19 cellular contexts compared by ENCODE assay signal in the genomic region with DNA sequence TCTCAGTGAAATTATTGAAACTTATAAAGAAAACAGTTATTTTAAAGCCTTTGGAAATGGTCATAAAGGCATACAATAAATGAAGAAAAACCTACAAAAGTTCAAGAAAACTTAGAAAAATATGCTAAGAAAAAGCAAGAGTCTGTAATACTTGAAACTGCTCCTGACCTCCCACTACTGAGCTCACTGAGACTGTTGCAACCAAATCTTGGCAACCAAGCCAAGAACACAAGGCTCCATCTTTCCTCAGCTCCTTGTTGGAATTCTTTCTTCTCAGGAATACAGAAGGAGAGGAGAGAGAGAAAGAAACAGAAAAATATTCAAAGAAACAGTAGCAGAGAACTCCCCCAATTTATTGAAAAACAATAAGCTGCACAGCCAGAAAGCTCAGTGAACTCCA.
"Had no signal": no experiment of that assay in that cellular context is flagged by ENCODE, and none has a peak within 500 bp of the region (broad histone marks: within the 10 kb centered on the region; RNA-seq: fewer than 3 reads in every experiment).

No MANE protein-coding gene starts in this region.

- DNase-seq: activated CD4-positive, alpha-beta T cell treated with anti-CD3 and anti-CD28 coated beads, Interleukin-2, amount 50 U/mL, for 1 hour; activated CD4-positive, CD25-positive, alpha-beta regulatory T cell treated with anti-CD3 and anti-CD28 coated beads, Interleukin-2, amount 50 U/mL, for 72 hours; activated CD8-positive, alpha-beta memory T cell treated with anti-CD3 and anti-CD28 coated beads, Interleukin-2, amount 50 U/mL, for 4 hours; activated naive CD4-positive, alpha-beta T cell treated with anti-CD3 and anti-CD28 coated beads, Interleukin-2, amount 10 ng/mL, durations not matched to agents 7 days and 5 days; activated naive CD8-positive, alpha-beta T cell treated with anti-CD3 and anti-CD28 coated beads, Interleukin-2, amount 50 U/mL, for 24 hours; activated T-cell treated with anti-CD3 and anti-CD28 coated beads, Interleukin-2, amount 50 U/mL, for 4 hours; caudate nucleus; dorsolateral prefrontal cortex; hypothalamus; left lung; mammary epithelial cell; occipital lobe; retina; spleen; stimulated activated naive B cell treated with anti-CD40 and anti-IgM and Interleukin-4, amounts not matched to agents 10 μg/mL and 1 μg/mL and 100 μg/mL, for 72 hours; thyroid gland had no signal

- H3K36me3 Mint-ChIP-seq: activated naive CD4-positive, alpha-beta T cell treated with anti-CD3 and anti-CD28 coated beads, Interleukin-2, amount 10 ng/mL, durations not matched to agents 7 days and 5 days had no signal

- H3K27ac Mint-ChIP-seq: activated naive CD4-positive, alpha-beta T cell treated with anti-CD3 and anti-CD28 coated beads, Interleukin-2, amount 10 ng/mL, durations not matched to agents 7 days and 5 days; activated naive CD8-positive, alpha-beta T cell treated with anti-CD3 and anti-CD28 coated beads, Interleukin-2, amount 50 U/mL, for 24 hours; stimulated activated naive B cell treated with anti-CD40 and anti-IgM and Interleukin-4, amounts not matched to agents 10 μg/mL and 1 μg/mL and 100 μg/mL, for 72 hours; T-helper 1 cell treated with Interleukin-12 subunit alpha and Interleukin-12 subunit beta and Interleukin-4 antibody, amounts not matched to agents 30 μg/mL and 1 μg/mL, for 36 hours had no signal

- H3K27me3 ChIP-seq: dorsolateral prefrontal cortex, left lung, spleen, thyroid gland had no signal

- H3K4me1 Mint-ChIP-seq: activated naive CD4-positive, alpha-beta T cell treated with anti-CD3 and anti-CD28 coated beads, Interleukin-2, amount 10 ng/mL, durations not matched to agents 7 days and 5 days; activated naive CD8-positive, alpha-beta T cell treated with anti-CD3 and anti-CD28 coated beads, Interleukin-2, amount 50 U/mL, for 24 hours; stimulated activated naive B cell treated with anti-CD40 and anti-IgM and Interleukin-4, amounts not matched to agents 10 μg/mL and 1 μg/mL and 100 μg/mL, for 72 hours had no signal

- H3K27me3 Mint-ChIP-seq: activated naive CD4-positive, alpha-beta T cell treated with anti-CD3 and anti-CD28 coated beads, Interleukin-2, amount 10 ng/mL, durations not matched to agents 7 days and 5 days; activated naive CD8-positive, alpha-beta T cell treated with anti-CD3 and anti-CD28 coated beads, Interleukin-2, amount 50 U/mL, for 24 hours had no signal

- H3K36me3 ChIP-seq: left lung, spleen, thyroid gland had no signal

- H3K4me3 Mint-ChIP-seq: activated naive CD4-positive, alpha-beta T cell treated with anti-CD3 and anti-CD28 coated beads, Interleukin-2, amount 10 ng/mL, durations not matched to agents 7 days and 5 days; activated naive CD8-positive, alpha-beta T cell treated with anti-CD3 and anti-CD28 coated beads, Interleukin-2, amount 50 U/mL, for 24 hours; activated T-cell treated with anti-CD3 and anti-CD28 coated beads, Interleukin-2, amount 50 U/mL, for 4 hours; stimulated activated naive B cell treated with anti-CD40 and anti-IgM and Interleukin-4, amounts not matched to agents 10 μg/mL and 1 μg/mL and 100 μg/mL, for 72 hours; T-helper 1 cell treated with Interleukin-12 subunit alpha and Interleukin-12 subunit beta and Interleukin-4 antibody, amounts not matched to agents 30 μg/mL and 1 μg/mL, for 36 hours had no signal

- FAIRE-seq: colon, frontal cortex had no signal

- H3K4me1 ChIP-seq: left lung, spleen, thyroid gland had no signal

- H3K9me3 ChIP-seq: thyroid gland had no signal

- H3K27ac ChIP-seq: dorsolateral prefrontal cortex, left lung, spleen, thyroid gland had no signal

- ATAC-seq: activated naive CD8-positive, alpha-beta T cell treated with anti-CD3 and anti-CD28 coated beads, Interleukin-2, amount 50 U/mL, for 24 hours; activated T-cell treated with anti-CD3 and anti-CD28 coated beads, Interleukin-2, amount 50 U/mL, for 4 hours; left lung; stimulated activated naive B cell treated with anti-CD40 and anti-IgM and Interleukin-4, amounts not matched to agents 10 μg/mL and 1 μg/mL and 100 μg/mL, for 72 hours had no signal

- H3K4me3 ChIP-seq: dorsolateral prefrontal cortex, left lung, spleen, thyroid gland had no signal
